In genomic region chr17:66306413-66306812, GRCh38 we compare ENCODE assay signal across 12 cellular contexts. TPM values are rescaled to one million over a fixed set of nuclear protein-coding genes. Genes with fewer than 3 reads are reported as not detected.
DNase-seq lines count a peak whose midpoint lies in the region; ATAC-seq and TF ChIP-seq lines count a peak whose summit lies in the region.
"Had no signal": no experiment of that assay in that cellular context is flagged by ENCODE, and none has a peak within 500 bp of the region (broad histone marks: within the 10 kb centered on the region; RNA-seq: fewer than 3 reads in every experiment).

No MANE protein-coding gene starts in this region.

- peaks cover 75% of the 10 kb centered on the region for H3K36me3 Mint-ChIP-seq in stimulated activated naive CD8-positive, alpha-beta T cell treated with anti-CD3 and anti-CD28 coated beads, Interleukin-15, Interleukin-2, amounts not matched to agents 100 ng/mL and 50 ng/mL, for 24 hours (ENCODE audit: low read depth)
- H3K36me3 Mint-ChIP-seq in endodermal cell (ENCODE audit: low read depth): no peaks in the 10 kb centered on the region

- peaks cover 33% of the 10 kb centered on the region for H3K4me1 ChIP-seq in adipocyte (ENCODE audit: control insufficient read depth, insufficient read depth, low read length)
- H3K4me1 ChIP-seq in gastroesophageal sphincter: peaks cover 0 to 32% (median 3%) of the 10 kb centered on the region in 3 donors
- peaks cover 6% of the 10 kb centered on the region for H3K4me1 ChIP-seq in endodermal cell (ENCODE audit: control insufficient read depth, insufficient read depth, low read length)

- H3K27ac Mint-ChIP-seq in stimulated activated naive CD8-positive, alpha-beta T cell treated with anti-CD3 and anti-CD28 coated beads, Interleukin-15, Interleukin-2, amounts not matched to agents 100 ng/mL and 50 ng/mL, for 24 hours: peak overlapping the region; percentile 90
- H3K27ac Mint-ChIP-seq in endodermal cell: no peak overlapping the region

- H3K27me3 ChIP-seq in adipocyte (replicated peaks; ENCODE audit: control insufficient read depth, insufficient read depth, low read length) (no peaks in the 10 kb centered on the region), gastroesophageal sphincter (no peaks in the 10 kb centered on the region), endodermal cell (ENCODE audit: control insufficient read depth, insufficient read depth, low read length, poor library complexity, severe bottlenecking) (peaks cover 5% of the 10 kb centered on the region)

- DNase-seq in stimulated activated naive CD8-positive, alpha-beta T cell treated with anti-CD3 and anti-CD28 coated beads, Interleukin-15, Interleukin-2, amounts not matched to agents 100 U/mL and 50 U/mL, for 24 hours: no peak
- DNase-seq in adipocyte (ENCODE audit: low read depth) (peak; percentile 80), endodermal cell (no peak), RPMI8226 (no peak), putamen (ENCODE audit: low spot score) (no peak)
- DNase-seq: midbrain, NCI-H510A treated with DMSO at 0.1 percent for 48 hours had no signal

- no peaks in the 10 kb centered on the region for H3K9me3 Mint-ChIP-seq in stimulated activated naive CD8-positive, alpha-beta T cell treated with anti-CD3 and anti-CD28 coated beads, Interleukin-15, Interleukin-2, amounts not matched to agents 100 ng/mL and 50 ng/mL, for 24 hours
- no peaks in the 10 kb centered on the region for H3K9me3 Mint-ChIP-seq in endodermal cell

- H3K9ac ChIP-seq in adipocyte (ENCODE audit: low read length) (peak overlapping the region; percentile 84), endodermal cell (ENCODE audit: extremely low read depth, low read length, poor library complexity, severe bottlenecking) (no peak overlapping the region)
- H3K9ac ChIP-seq: KMS-11 had no signal

- 65 to 67% methylated on average over 5 of the region's 5 CpGs for WGBS in gastroesophageal sphincter (ENCODE audit: low coverage in 1 of 2), 2 donors
- 85 to 91% methylated on average over 2 to 5 of the region's 5 CpGs for WGBS in endodermal cell (ENCODE audit: insufficient coverage in 1 of 2, insufficient read length in 1 of 2), 2 experiments

- H3K36me3 ChIP-seq in adipocyte (ENCODE audit: control insufficient read depth, insufficient read depth, low read length, severe bottlenecking): peaks cover 11% of the 10 kb centered on the region
- H3K36me3 ChIP-seq in gastroesophageal sphincter: no peaks in the 10 kb centered on the region
- no peaks in the 10 kb centered on the region for H3K36me3 ChIP-seq in endodermal cell (ENCODE audit: control insufficient read depth, insufficient read depth, low read length)

- TF ChIP-seq POLR2A in gastroesophageal sphincter (IDR thresholded peaks at IDR 0.05): no peak

- ATAC-seq in stimulated activated naive CD8-positive, alpha-beta T cell treated with anti-CD3 and anti-CD28 coated beads, Interleukin-15, Interleukin-2, amounts not matched to agents 100 U/mL and 50 U/mL, for 24 hours: no peak
- ATAC-seq in gastroesophageal sphincter (no peak), HG03439 (IDR thresholded peaks at IDR 0.05; ENCODE audit: unreplicated experiment) (no peak)

- H3K4me3 ChIP-seq in adipocyte (ENCODE audit: low read length) (peak overlapping the region; percentile 90), gastroesophageal sphincter (no peak overlapping the region), endodermal cell (ENCODE audit: low read length) (no peak overlapping the region)

- H3K4me3 Mint-ChIP-seq in stimulated activated naive CD8-positive, alpha-beta T cell treated with anti-CD3 and anti-CD28 coated beads, Interleukin-15, Interleukin-2, amounts not matched to agents 100 ng/mL and 50 ng/mL, for 24 hours: peak overlapping the region; percentile 98
- H3K4me3 Mint-ChIP-seq in endodermal cell: no peak overlapping the region

- H3K4me1 Mint-ChIP-seq in stimulated activated naive CD8-positive, alpha-beta T cell treated with anti-CD3 and anti-CD28 coated beads, Interleukin-15, Interleukin-2, amounts not matched to agents 100 ng/mL and 50 ng/mL, for 24 hours (ENCODE audit: low read depth): peaks cover 75% of the 10 kb centered on the region
- peaks cover 31% of the 10 kb centered on the region for H3K4me1 Mint-ChIP-seq in endodermal cell

- peak overlapping the region in 3 of 4 donors; percentile 29 to 91 (median 35) for H3K27ac ChIP-seq in gastroesophageal sphincter
- no peak overlapping the region for H3K27ac ChIP-seq in endodermal cell (ENCODE audit: low read depth, low read length)
- H3K27ac ChIP-seq: C4-2B, KMS-11 had no signal

- H3K9me3 ChIP-seq in adipocyte (ENCODE audit: control insufficient read depth, low read length) (no peaks in the 10 kb centered on the region), gastroesophageal sphincter (no peaks in the 10 kb centered on the region), endodermal cell (ENCODE audit: control insufficient read depth, low read length) (no peaks in the 10 kb centered on the region)

- H3K27me3 Mint-ChIP-seq in stimulated activated naive CD8-positive, alpha-beta T cell treated with anti-CD3 and anti-CD28 coated beads, Interleukin-15, Interleukin-2, amounts not matched to agents 100 ng/mL and 50 ng/mL, for 24 hours: peaks cover 3% of the 10 kb centered on the region
- peaks cover 5% of the 10 kb centered on the region for H3K27me3 Mint-ChIP-seq in endodermal cell (ENCODE audit: insufficient read depth)

- TF ChIP-seq CTCF in gastroesophageal sphincter (IDR thresholded peaks at IDR 0.05): no peak
- no peak for TF ChIP-seq CTCF in endodermal cell (conservative IDR thresholded peaks at IDR 0.05)

- TF ChIP-seq EP300 in gastroesophageal sphincter (IDR thresholded peaks at IDR 0.05): no peak

RNA-seq across cellular contexts. Expression of gene PRKCA, which starts 4.0 kb away (rescaled TPM):
- total RNA-seq in gastroesophageal sphincter: 10 to 100 TPM; 26.0 to 89.0 (median 32.8) TPM
- total RNA-seq in endodermal cell: 10 to 100 TPM in 1 of 2 donors, 1 to 10 TPM in 1; 8.7 to 14.6 TPM
- polyA plus RNA-seq in endodermal cell (2013, experiment 1 of 2): 8.0 TPM
- 8.9 TPM for polyA plus RNA-seq in endodermal cell (2013, experiment 2 of 2)
